In the genomic region with DNA sequence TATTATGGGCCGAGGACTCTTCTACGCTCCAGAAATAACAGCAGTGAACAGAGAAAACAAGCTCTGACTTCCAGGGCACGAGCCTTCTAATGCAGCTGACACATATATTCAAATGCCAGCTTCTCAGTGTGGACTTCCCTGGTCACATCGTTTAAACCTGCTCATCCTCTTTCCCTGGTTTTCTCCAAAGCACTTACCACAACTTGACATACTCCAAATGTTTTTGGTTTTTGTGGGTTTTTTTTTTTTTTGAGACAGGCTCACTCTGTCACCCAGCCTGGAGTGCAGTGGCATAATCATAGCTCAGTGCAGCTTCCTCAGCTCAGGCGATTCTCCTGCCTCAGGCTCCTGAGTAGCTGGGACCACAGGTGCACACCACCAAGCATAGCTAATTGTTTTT, we compare ENCODE assay signal across 16 cellular contexts.
DNase-seq lines count a peak whose midpoint lies in the region; ATAC-seq and TF ChIP-seq lines count a peak whose summit lies in the region.
"Had no signal": no experiment of that assay in that cellular context is flagged by ENCODE, and none has a peak within 500 bp of the region (broad histone marks: within the 10 kb centered on the region; RNA-seq: fewer than 3 reads in every experiment).

No MANE protein-coding gene starts in this region.

- BruUV-seq in IMR-90 (replicated peaks; lab: Mats Ljungman, UMichigan), result no TSS peak
- no TSS peak for BruUV-seq in mammary epithelial cell (replicated peaks; lab: Mats Ljungman, UMichigan)

- peaks cover 86% of the 10 kb centered on the region for H4K20me1 ChIP-seq in IMR-90 (ENCODE audit: insufficient read depth, low read length)
- H4K20me1 ChIP-seq in mammary epithelial cell (ENCODE audit: insufficient read depth, low read length), result peaks cover 10% of the 10 kb centered on the region

- TF ChIP-seq POLR2A in IMR-90 (IDR thresholded peaks at IDR 0.05; ENCODE audit: low read depth, low read length), result no peak

- CTCF ChIA-PET in BJ (lab: Yijun Ruan, JAX), result interaction anchor here (0.9 to 1.3 kb wide), 2 partner anchors 106 to 107 kb away, joined by 3 read pairs; a partner anchor contains a TSS
- CTCF ChIA-PET in IMR-90 (lab: Yijun Ruan, JAX), result interaction anchor here (0.6 to 0.9 kb wide), 2 partner anchors 158 to 230 kb away, joined by 3 to 4 read pairs; no protein-coding TSS in a partner anchor
- CTCF ChIA-PET in mammary epithelial cell (lab: Charles Lee; ENCODE audit: low non-redundant PET), result interaction anchor here (0.5 to 0.6 kb wide), 2 partner anchors 9 to 115 kb away, joined by 3 to 6 read pairs; no protein-coding TSS in a partner anchor
- CTCF ChIA-PET in CD4-positive, alpha-beta T cell (lab: Charles Lee), result interaction anchor here (0.6 kb wide), 1 partner anchor 245 kb away, joined by 3 read pairs; no protein-coding TSS in a partner anchor

- no peak overlapping the region for H3K23ac ChIP-seq in IMR-90 (ENCODE audit: low read depth, low read length)

- H2AK9ac ChIP-seq in IMR-90 (replicated peaks; ENCODE audit: low read depth, low read length, poor library complexity), result no peak overlapping the region

- no peak overlapping the region for H3K56ac ChIP-seq in IMR-90 (ENCODE audit: extremely low read depth, insufficient read depth, low read length)

- no peak overlapping the region for H3K18ac ChIP-seq in IMR-90 (ENCODE audit: low read depth, low read length)

- peaks cover 6% of the 10 kb centered on the region for H3K4me1 Mint-ChIP-seq in CD4-positive, alpha-beta T cell (ENCODE audit: low read depth)

- intact Hi-C loops in IMR-90 (cut with micrococcal nuclease) (no loop called here), mammary epithelial cell (cut with micrococcal nuclease) (no loop called here), psoas muscle (cut with DNase I) (no loop called here)
- intact Hi-C loops in CD4-positive, alpha-beta T cell (cut with DNase I, micrococcal nuclease), result no loop called here

- no peak overlapping the region for H3K27ac Mint-ChIP-seq in CD4-positive, alpha-beta T cell
- H3K27ac Mint-ChIP-seq: CD8-positive, alpha-beta T cell had no signal

- H3K27me3 Mint-ChIP-seq in CD4-positive, alpha-beta T cell, result no peaks in the 10 kb centered on the region

- in situ Hi-C loops in IMR-90 (cut with MboI; ENCODE audit: low sequenced_read_pairs), result no loop called here
- in situ Hi-C loops in mammary epithelial cell (cut with MboI; ENCODE audit: low sequenced_read_pairs in 2 of 2), result loop anchor here in 1 of 2 donors (5.0 kb wide), 1 partner anchor 158 kb away; a partner anchor contains a TSS

- no peak overlapping the region for H3K27ac ChIP-seq in IMR-90 (ENCODE audit: insufficient read depth, low read length)
- H3K27ac ChIP-seq in mammary epithelial cell (ENCODE audit: insufficient read depth, low read depth, low read length), result no peak overlapping the region
- H3K27ac ChIP-seq in psoas muscle, result peak overlapping the region; percentile 76
- H3K27ac ChIP-seq in CD4-positive, alpha-beta T cell (ENCODE audit: low read depth, low read length), result no peak overlapping the region
- H3K27ac ChIP-seq: SK-N-MC had no signal

- H3K36me3 ChIP-seq in BJ (ENCODE audit: control insufficient read depth, insufficient read depth, low read length) (peaks cover 2% of the 10 kb centered on the region; the same call in 1 of the 2 replicates), IMR-90 (ENCODE audit: control insufficient read depth, insufficient read depth, low read length) (no peaks in the 10 kb centered on the region), mammary epithelial cell (ENCODE audit: insufficient read depth, low read length) (no peaks in the 10 kb centered on the region), psoas muscle (ENCODE audit: insufficient read depth in 1 of 2, low read depth in 1 of 2) (no peaks in the 10 kb centered on the region)

- H2BK5ac ChIP-seq in IMR-90 (ENCODE audit: low read depth, low read length, poor library complexity, severe bottlenecking), result no peak overlapping the region

- no peak for ATAC-seq in IMR-90 (ENCODE audit: low read depth)
- peak in 1 of 4 donors; percentile 30 for ATAC-seq in psoas muscle
- no peak for ATAC-seq in CD4-positive, alpha-beta T cell (ENCODE audit: poor library complexity)
- ATAC-seq: CD8-positive, alpha-beta T cell had no signal

- H2AFZ ChIP-seq in IMR-90 (replicated peaks; ENCODE audit: low read length, poor library complexity), result no peak overlapping the region
- H2AFZ ChIP-seq in mammary epithelial cell (ENCODE audit: low read depth, low read length), result no peak overlapping the region

- DNase-seq in BJ (ENCODE audit: low read depth) (peak; percentile 41), IMR-90 (peak; percentile 64), mammary epithelial cell (peak; percentile 67), psoas muscle (no peak), NCI-H526 (lab: John Stamatoyannopoulos, UW) (no peak), HuH-7 (ENCODE audit: low spot score) (no peak)
- no peak for DNase-seq in CD4-positive, alpha-beta T cell
- no peak for DNase-seq in activated CD4-positive, alpha-beta T cell treated with anti-CD3 and anti-CD28 coated beads for 48 hours
- DNase-seq: activated CD8-positive, alpha-beta memory T cell treated with anti-CD3 and anti-CD28 coated beads for 24 hours; aorta; CD8-positive, alpha-beta T cell; MV-4-11; NCI-H2171 treated with DMSO at 0.1 percent for 48 hours; NK-92 treated with Interleukin-12 subunit alpha and Interleukin-12 subunit beta, amount 100 ng/mL, for 24 hours; small intestine had no signal

- H3K4me2 ChIP-seq in IMR-90 (ENCODE audit: low read depth, low read length), result no peak overlapping the region
- no peak overlapping the region for H3K4me2 ChIP-seq in mammary epithelial cell (ENCODE audit: insufficient read depth, low read depth, low read length)

- no peak overlapping the region for H2AK5ac ChIP-seq in IMR-90 (ENCODE audit: low read depth, low read length)

- no peak overlapping the region for H3K9ac ChIP-seq in IMR-90 (ENCODE audit: low read depth, low read length)
- H3K9ac ChIP-seq in mammary epithelial cell (ENCODE audit: insufficient read depth, low read length), result no peak overlapping the region

- no peak overlapping the region for H3K14ac ChIP-seq in IMR-90 (replicated peaks; ENCODE audit: low read depth, low read length)

- H3K4ac ChIP-seq in IMR-90 (ENCODE audit: low read depth, low read length), result no peak overlapping the region

- no peak overlapping the region for H4K91ac ChIP-seq in IMR-90 (ENCODE audit: insufficient read depth, low read depth, low read length)

- 70% methylated on average over 2 of the region's 5 CpGs; no CpG with 5 or more reads in 1 of the 2 experiments for WGBS in IMR-90 (ENCODE audit: extremely low coverage in 2 of 2, insufficient read length in 1 of 2), 2 experiments
- 19% methylated on average over 5 of the region's 5 CpGs for WGBS in mammary epithelial cell (ENCODE audit: low coverage, missing lambda C conversion rate)
- WGBS in psoas muscle, 3 donors, result 40 to 58% (median 46%) methylated on average over 5 of the region's 5 CpGs

- dilution Hi-C loops in IMR-90 (cut with HindIII; ENCODE audit: low sequenced_read_pairs, unreplicated experiment) (no loop called here), mammary epithelial cell (cut with HindIII; ENCODE audit: low sequenced_read_pairs) (no loop called here)

- no peaks in the 10 kb centered on the region for H3K9me3 Mint-ChIP-seq in CD4-positive, alpha-beta T cell
- H3K9me3 Mint-ChIP-seq: CD8-positive, alpha-beta T cell had no signal

- peaks cover 26% of the 10 kb centered on the region for H3K4me1 ChIP-seq in IMR-90 (ENCODE audit: control insufficient read depth, insufficient read depth, low read length)
- peaks cover 64% of the 10 kb centered on the region for H3K4me1 ChIP-seq in mammary epithelial cell (ENCODE audit: insufficient read depth, low read length)
- peaks cover 78% of the 10 kb centered on the region for H3K4me1 ChIP-seq in psoas muscle

- H3K79me2 ChIP-seq in mammary epithelial cell (ENCODE audit: insufficient read depth, low read length), result peaks cover 98% of the 10 kb centered on the region

- no peaks in the 10 kb centered on the region for H3K27me3 ChIP-seq in BJ (ENCODE audit: control insufficient read depth, insufficient read depth, low read length)
- H3K27me3 ChIP-seq in IMR-90 (ENCODE audit: control insufficient read depth, insufficient read depth, low read length), result no peaks in the 10 kb centered on the region
- no peaks in the 10 kb centered on the region for H3K27me3 ChIP-seq in mammary epithelial cell (ENCODE audit: insufficient read depth, low read length)
- no peaks in the 10 kb centered on the region for H3K27me3 ChIP-seq in psoas muscle (ENCODE audit: insufficient read depth in 3 of 3, low read length in 2 of 3)
- no peaks in the 10 kb centered on the region for H3K27me3 ChIP-seq in CD4-positive, alpha-beta T cell (ENCODE audit: control insufficient read depth, insufficient read depth, low read length)

- no peak overlapping the region for H2BK120ac ChIP-seq in IMR-90 (ENCODE audit: low read depth, low read length)

- no peak overlapping the region for H4K8ac ChIP-seq in IMR-90 (ENCODE audit: low read depth in 2 of 2, low read length in 2 of 2)

- no peak for TF ChIP-seq RAD21 in IMR-90 (IDR thresholded peaks at IDR 0.05; ENCODE audit: low read length)

- H3K4me3 Mint-ChIP-seq in CD4-positive, alpha-beta T cell, result no peak overlapping the region
- H3K4me3 Mint-ChIP-seq: CD8-positive, alpha-beta T cell had no signal

- TF ChIP-seq CTCF in BJ (IDR thresholded peaks at IDR 0.05; ENCODE audit: insufficient read depth, low read depth, low read length) (no peak), IMR-90 (conservative IDR thresholded peaks at IDR 0.05; ENCODE audit: low read depth, low read length) (no peak), mammary epithelial cell (conservative IDR thresholded peaks at IDR 0.05 in 1 of 2, IDR thresholded peaks at IDR 0.05 in 1 of 2; ENCODE audit: extremely low read depth in 1 of 2, insufficient read depth in 1 of 2, low read depth in 1 of 2, low read length in 2 of 2) (no peak), psoas muscle (IDR thresholded peaks at IDR 0.05) (no peak)
- no peak for TF ChIP-seq CTCF in CD4-positive, alpha-beta T cell (IDR thresholded peaks at IDR 0.05)

- no peak overlapping the region for H4K5ac ChIP-seq in IMR-90 (ENCODE audit: low read depth, low read length)

- H3K4me3 ChIP-seq in BJ (ENCODE audit: low read depth, low read length) (no peak overlapping the region), IMR-90 (ENCODE audit: insufficient read depth, low read depth, low read length) (no peak overlapping the region), mammary epithelial cell (replicated peaks in 1 of 3; ENCODE audit: insufficient read depth in 1 of 3, low read depth in 2 of 3, low read length in 3 of 3) (no peak overlapping the region), psoas muscle (no peak overlapping the region)
- H3K4me3 ChIP-seq: SK-N-MC had no signal

- H3K79me1 ChIP-seq in IMR-90 (ENCODE audit: low read depth in 1 of 2, low read length in 2 of 2), result peaks cover 64 to 97% of the 10 kb centered on the region in 2 experiments

- H3K36me3 Mint-ChIP-seq in CD4-positive, alpha-beta T cell (ENCODE audit: low read depth), result no peaks in the 10 kb centered on the region
- H3K36me3 Mint-ChIP-seq: CD8-positive, alpha-beta T cell had no signal

- H3K9me3 ChIP-seq in IMR-90 (ENCODE audit: control insufficient read depth, insufficient read depth, low read length) (no peaks in the 10 kb centered on the region), mammary epithelial cell (replicated peaks; ENCODE audit: insufficient read depth, low read length) (no peaks in the 10 kb centered on the region), psoas muscle (no peaks in the 10 kb centered on the region)
- no peaks in the 10 kb centered on the region for H3K9me3 ChIP-seq in CD4-positive, alpha-beta T cell (ENCODE audit: control insufficient read depth, low read length)

- no peak overlapping the region for H2BK20ac ChIP-seq in IMR-90 (ENCODE audit: low read depth, low read length)

- H2BK15ac ChIP-seq in IMR-90 (ENCODE audit: low read depth, low read length), result no peak overlapping the region; the same call in 2 of the 3 replicates

- H3K9me1 ChIP-seq in IMR-90 (ENCODE audit: insufficient read depth, low read length), result peaks cover 41% of the 10 kb centered on the region

- POLR2A ChIA-PET in BJ (lab: Charles Lee) (interaction anchor here (0.5 to 0.7 kb wide), 3 partner anchors 15 to 1203 kb away, joined by 5 to 20 read pairs (median 6); a partner anchor contains a TSS), IMR-90 (lab: Charles Lee; ENCODE audit: unreplicated experiment) (interaction anchor here (0.6 kb wide), 1 partner anchor 12 kb away, joined by 4 read pairs; no protein-coding TSS in a partner anchor)
- POLR2A ChIA-PET in CD4-positive, alpha-beta T cell (lab: Charles Lee), result no interaction called here

Comparison
In these comparisons a context has a peak if more than half of its experiments do, and no peak if none do; other contexts are left out.
1. DNase-seq: peak in BJ (single experiment), IMR-90 (single experiment) and mammary epithelial cell (single experiment); none in psoas muscle (0 of 2), NCI-H526 (0 of 2), CD4-positive, alpha-beta T cell (0 of 10), activated CD4-positive, alpha-beta T cell treated with anti-CD3 and anti-CD28 coated beads for 48 hours (single experiment) and HuH-7 (single experiment).